In genomic region chr3:160330690-160331089, GRCh38 we compare ENCODE assay signal across 19 cellular contexts.
"Had no signal": no experiment of that assay in that cellular context is flagged by ENCODE, and none has a peak within 500 bp of the region (broad histone marks: within the 10 kb centered on the region; RNA-seq: fewer than 3 reads in every experiment).

No MANE protein-coding gene starts in this region.

- H3K27ac ChIP-seq: esophagus squamous epithelium, hepatocyte, left lung, neutrophil, prostate gland, spleen, stomach, testis, upper lobe of left lung had no signal

- H3K9me3 ChIP-seq: esophagus squamous epithelium, left lung, mucosa of descending colon, neutrophil, prostate gland, spleen, stomach, testis, upper lobe of left lung had no signal

- H2AFZ ChIP-seq: hepatocyte had no signal

- H3K4me3 Mint-ChIP-seq: activated naive CD4-positive, alpha-beta T cell treated with anti-CD3 and anti-CD28 coated beads, Interleukin-2, amount 50 U/mL, for 24 hours; central memory CD8-positive, alpha-beta T cell; naive thymus-derived CD8-positive, alpha-beta T cell had no signal

- H3K4me1 ChIP-seq: esophagus squamous epithelium, left lung, prostate gland, spleen, stomach, upper lobe of left lung had no signal

- H3K36me3 ChIP-seq: esophagus squamous epithelium, left lung, neutrophil, prostate gland, spleen, stomach, upper lobe of left lung had no signal

- H3K27ac Mint-ChIP-seq: activated naive CD4-positive, alpha-beta T cell treated with anti-CD3 and anti-CD28 coated beads, Interleukin-2, amount 50 U/mL, for 24 hours; naive thymus-derived CD8-positive, alpha-beta T cell had no signal

- H3K9me3 Mint-ChIP-seq: central memory CD8-positive, alpha-beta T cell had no signal

- H3K27me3 ChIP-seq: esophagus squamous epithelium, hepatocyte, left lung, neutrophil, spleen, stomach, testis, upper lobe of left lung had no signal

- H3K27me3 Mint-ChIP-seq: activated naive CD4-positive, alpha-beta T cell treated with anti-CD3 and anti-CD28 coated beads, Interleukin-2, amount 50 U/mL, for 24 hours; central memory CD8-positive, alpha-beta T cell; naive thymus-derived CD8-positive, alpha-beta T cell had no signal

- DNase-seq: cortex of kidney; effector CD4-positive, alpha-beta T cell; esophagus squamous epithelium; islet precursor cell; left lung; mucosa of descending colon; naive thymus-derived CD8-positive, alpha-beta T cell; right cardiac atrium; spleen; stomach; T1000; testis; upper lobe of left lung had no signal

- H3K4me2 ChIP-seq: hepatocyte had no signal

- ATAC-seq: activated CD4-positive, CD25-positive, alpha-beta regulatory T cell treated with anti-CD3 and anti-CD28 coated beads, Interleukin-2, amount 50 U/mL, for 24 hours; left lung; mucosa of descending colon; naive thymus-derived CD8-positive, alpha-beta T cell; right cardiac atrium had no signal

- H3K4me3 ChIP-seq: esophagus squamous epithelium, hepatocyte, left lung, mucosa of descending colon, prostate gland, spleen, stomach, testis, upper lobe of left lung had no signal

- H3K4me1 Mint-ChIP-seq: activated naive CD4-positive, alpha-beta T cell treated with anti-CD3 and anti-CD28 coated beads, Interleukin-2, amount 50 U/mL, for 24 hours; central memory CD8-positive, alpha-beta T cell had no signal
